In genomic region chr2:146108993-146109392, GRCh38 we compare ENCODE assay signal across 21 cellular contexts.
DNase-seq lines count a peak whose midpoint lies in the region; ATAC-seq and TF ChIP-seq lines count a peak whose summit lies in the region.
"Had no signal": no experiment of that assay in that cellular context is flagged by ENCODE, and none has a peak within 500 bp of the region (broad histone marks: within the 10 kb centered on the region; RNA-seq: fewer than 3 reads in every experiment).

No MANE protein-coding gene starts in this region.

- TF ChIP-seq CTCF in BJ (IDR thresholded peaks at IDR 0.05; ENCODE audit: insufficient read depth, low read depth, low read length) = no peak
- TF ChIP-seq CTCF in fibroblast of lung (conservative IDR thresholded peaks at IDR 0.05 in 1 of 2, IDR thresholded peaks at IDR 0.05 in 1 of 2; ENCODE audit: low read depth in 1 of 2, low read length in 2 of 2) = no peak

- no peak overlapping the region for H2AFZ ChIP-seq in fibroblast of lung (ENCODE audit: low read length)

- H3K4me1 Mint-ChIP-seq in activated CD4-positive, alpha-beta T cell treated with anti-CD3 and anti-CD28 coated beads, Interleukin-2, amount 10 ng/mL, durations not matched to agents 24 days and 14 days = no peaks in the 10 kb centered on the region
- no peaks in the 10 kb centered on the region for H3K4me1 Mint-ChIP-seq in activated naive CD8-positive, alpha-beta T cell treated with anti-CD3 and anti-CD28 coated beads for 36 hours
- H3K4me1 Mint-ChIP-seq: B cell; CD4-positive, CD25-positive, alpha-beta regulatory T cell had no signal

- no peaks in the 10 kb centered on the region for H3K9me3 Mint-ChIP-seq in activated CD4-positive, alpha-beta T cell treated with anti-CD3 and anti-CD28 coated beads, Interleukin-2, amount 10 ng/mL, durations not matched to agents 24 days and 14 days
- no peaks in the 10 kb centered on the region for H3K9me3 Mint-ChIP-seq in activated naive CD8-positive, alpha-beta T cell treated with anti-CD3 and anti-CD28 coated beads for 36 hours

- no peak for ATAC-seq in GM18517 (IDR thresholded peaks at IDR 0.05; ENCODE audit: unreplicated experiment)

- no peaks in the 10 kb centered on the region for H3K27me3 Mint-ChIP-seq in activated CD4-positive, alpha-beta T cell treated with anti-CD3 and anti-CD28 coated beads, Interleukin-2, amount 10 ng/mL, durations not matched to agents 24 days and 14 days
- H3K27me3 Mint-ChIP-seq in activated naive CD8-positive, alpha-beta T cell treated with anti-CD3 and anti-CD28 coated beads for 36 hours = no peaks in the 10 kb centered on the region
- H3K27me3 Mint-ChIP-seq: B cell; CD4-positive, CD25-positive, alpha-beta regulatory T cell had no signal

- POLR2A ChIA-PET in BJ (lab: Charles Lee) = interaction anchor here (0.6 kb wide), 1 partner anchor 10 kb away, joined by 4 read pairs; no protein-coding TSS in a partner anchor

- no peak overlapping the region for H3K27ac ChIP-seq in fibroblast of lung (ENCODE audit: insufficient read depth, low read length)
- H3K27ac ChIP-seq: HL-60, SK-N-MC had no signal

- no peak overlapping the region for H3K4me2 ChIP-seq in fibroblast of lung (ENCODE audit: extremely low read depth, insufficient read depth, low read length)

- H3K79me2 ChIP-seq in fibroblast of lung (ENCODE audit: control insufficient read depth, insufficient read depth, low read length) = no peaks in the 10 kb centered on the region

- H3K36me3 ChIP-seq in BJ (ENCODE audit: control insufficient read depth, insufficient read depth, low read length) (no peaks in the 10 kb centered on the region), fibroblast of lung (ENCODE audit: control insufficient read depth, insufficient read depth, low read length) (no peaks in the 10 kb centered on the region)
- H3K36me3 ChIP-seq: HAP-1 had no signal

- H4K20me1 ChIP-seq in fibroblast of lung (ENCODE audit: control insufficient read depth, extremely low read depth, insufficient read depth, low read length) = no peaks in the 10 kb centered on the region

- H3K4me1 ChIP-seq in fibroblast of lung (ENCODE audit: control insufficient read depth, extremely low read depth, insufficient read depth, low read length) = no peaks in the 10 kb centered on the region
- H3K4me1 ChIP-seq: Caco-2, HAP-1 had no signal

- H3K27ac Mint-ChIP-seq in activated CD4-positive, alpha-beta T cell treated with anti-CD3 and anti-CD28 coated beads, Interleukin-2, amount 10 ng/mL, durations not matched to agents 24 days and 14 days = no peak overlapping the region
- H3K27ac Mint-ChIP-seq in activated naive CD8-positive, alpha-beta T cell treated with anti-CD3 and anti-CD28 coated beads for 36 hours = no peak overlapping the region
- H3K27ac Mint-ChIP-seq: B cell; CD4-positive, CD25-positive, alpha-beta regulatory T cell had no signal

- intact Hi-C loops in activated CD4-positive, alpha-beta T cell treated with anti-CD3 and anti-CD28 coated beads, Interleukin-2, amount 10 ng/mL, durations not matched to agents 24 days and 14 days (cut with micrococcal nuclease) = no loop called here

- H3K9me3 ChIP-seq in fibroblast of lung (ENCODE audit: control insufficient read depth, insufficient read depth, low read depth, low read length) = no peaks in the 10 kb centered on the region
- H3K9me3 ChIP-seq: Caco-2, HAP-1 had no signal

- H3K4me3 ChIP-seq in BJ (ENCODE audit: low read depth, low read length) (no peak overlapping the region), fibroblast of lung (replicated peaks in 1 of 4; ENCODE audit: control extremely low read depth in 1 of 4, insufficient read depth in 1 of 4, low read depth in 3 of 4, low read length in 4 of 4) (no peak overlapping the region)
- H3K4me3 ChIP-seq: HAP-1, SK-N-MC had no signal

- no peak overlapping the region for H3K4me3 Mint-ChIP-seq in activated CD4-positive, alpha-beta T cell treated with anti-CD3 and anti-CD28 coated beads, Interleukin-2, amount 10 ng/mL, durations not matched to agents 24 days and 14 days
- no peak overlapping the region for H3K4me3 Mint-ChIP-seq in activated naive CD8-positive, alpha-beta T cell treated with anti-CD3 and anti-CD28 coated beads for 36 hours
- H3K4me3 Mint-ChIP-seq: B cell; CD4-positive, CD25-positive, alpha-beta regulatory T cell had no signal

- H3K36me3 Mint-ChIP-seq in activated CD4-positive, alpha-beta T cell treated with anti-CD3 and anti-CD28 coated beads, Interleukin-2, amount 10 ng/mL, durations not matched to agents 24 days and 14 days (ENCODE audit: low read depth) = no peaks in the 10 kb centered on the region
- no peaks in the 10 kb centered on the region for H3K36me3 Mint-ChIP-seq in activated naive CD8-positive, alpha-beta T cell treated with anti-CD3 and anti-CD28 coated beads for 36 hours
- H3K36me3 Mint-ChIP-seq: CD4-positive, CD25-positive, alpha-beta regulatory T cell had no signal

- DNase-seq in BJ (ENCODE audit: low read depth) (peak; percentile 19), HPDE6-E6E7 (ENCODE audit: extremely low spot score) (peak; percentile 3), amniotic epithelial cell (ENCODE audit: low read depth) (peak; percentile 78), fibroblast of lung (ENCODE audit: low read depth in 2 of 2) (peak; percentile 31 to 36), ecto neural progenitor cell (ENCODE audit: low spot score) (no peak)
- DNase-seq in activated CD4-positive, alpha-beta T cell treated with anti-CD3 and anti-CD28 coated beads, Interleukin-2, amount 10 ng/mL, durations not matched to agents 24 days and 14 days = no peak
- no peak for DNase-seq in activated naive CD8-positive, alpha-beta T cell treated with anti-CD3 and anti-CD28 coated beads for 36 hours
- DNase-seq: Caco-2; CD4-positive, CD25-positive, alpha-beta regulatory T cell; NCI-H1092 treated with DMSO at 0.1 percent for 48 hours; NCI-H1694; NCI-H2081 treated with DMSO at 0.1 percent for 48 hours; NCI-H446 treated with DMSO at 0.1 percent for 48 hours; NCI-H748 treated with DMSO at 0.1 percent for 48 hours; NK-92 treated with Interleukin-12 subunit alpha and Interleukin-12 subunit beta, amount 100 ng/mL, for 24 hours; SHP77 had no signal

- CTCF ChIA-PET in BJ (lab: Yijun Ruan, JAX) = interaction anchor here (0.9 kb wide), 1 partner anchor 13 kb away, joined by 4 read pairs; no protein-coding TSS in a partner anchor

- H3K27me3 ChIP-seq in BJ (ENCODE audit: control insufficient read depth, insufficient read depth, low read length) = no peaks in the 10 kb centered on the region
- no peaks in the 10 kb centered on the region for H3K27me3 ChIP-seq in fibroblast of lung (ENCODE audit: control insufficient read depth, insufficient read depth, low read length)

- H3K9ac ChIP-seq in fibroblast of lung (ENCODE audit: insufficient read depth, low read length) = no peak overlapping the region

Comparison
In these comparisons a context has a peak if more than half of its experiments do, and no peak if none do; other contexts are left out.
1. DNase-seq: peak in BJ (single experiment), HPDE6-E6E7 (single experiment), amniotic epithelial cell (single experiment) and fibroblast of lung (2 of 2); none in activated CD4-positive, alpha-beta T cell treated with anti-CD3 and anti-CD28 coated beads, Interleukin-2, amount 10 ng/mL, durations not matched to agents 24 days and 14 days (single experiment), ecto neural progenitor cell (single experiment) and activated naive CD8-positive, alpha-beta T cell treated with anti-CD3 and anti-CD28 coated beads for 36 hours (single experiment).